In genomic region chr6:41694815-41695536, GRCh38 we compare ENCODE assay signal across 2 cellular contexts.
TF ChIP-seq lines count a peak whose summit lies in the region.

No MANE protein-coding gene starts in this region.

TF ChIP-seq in HCT116, 20 proteins besides CTCF, POLR2A, EP300 and RAD21:
- TF ChIP-seq, protein P1, sequence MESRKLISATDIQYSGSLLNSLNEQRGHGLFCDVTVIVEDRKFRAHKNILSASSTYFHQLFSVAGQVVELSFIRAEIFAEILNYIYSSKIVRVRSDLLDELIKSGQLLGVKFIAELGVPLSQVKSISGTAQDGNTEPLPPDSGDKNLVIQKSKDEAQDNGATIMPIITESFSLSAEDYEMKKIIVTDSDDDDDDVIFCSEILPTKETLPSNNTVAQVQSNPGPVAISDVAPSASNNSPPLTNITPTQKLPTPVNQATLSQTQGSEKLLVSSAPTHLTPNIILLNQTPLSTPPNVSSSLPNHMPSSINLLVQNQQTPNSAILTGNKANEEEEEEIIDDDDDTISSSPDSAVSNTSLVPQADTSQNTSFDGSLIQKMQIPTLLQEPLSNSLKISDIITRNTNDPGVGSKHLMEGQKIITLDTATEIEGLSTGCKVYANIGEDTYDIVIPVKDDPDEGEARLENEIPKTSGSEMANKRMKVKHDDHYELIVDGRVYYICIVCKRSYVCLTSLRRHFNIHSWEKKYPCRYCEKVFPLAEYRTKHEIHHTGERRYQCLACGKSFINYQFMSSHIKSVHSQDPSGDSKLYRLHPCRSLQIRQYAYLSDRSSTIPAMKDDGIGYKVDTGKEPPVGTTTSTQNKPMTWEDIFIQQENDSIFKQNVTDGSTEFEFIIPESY (IDR thresholded peaks at IDR 0.05; ENCODE audit: extremely low read depth, insufficient replicate concordance, low read length): no peak
- TF ChIP-seq FOSL1 (IDR thresholded peaks at IDR 0.05; ENCODE audit: low read depth) (no peak), ZNF274 (IDR thresholded peaks at IDR 0.05; ENCODE audit: low read depth, low read length) (no peak), CBX3 (IDR thresholded peaks at IDR 0.05; ENCODE audit: low read depth) (no peak), ZFX (IDR thresholded peaks at IDR 0.05) (no peak), EZH2phosphoT487 (IDR thresholded peaks at IDR 0.05; ENCODE audit: borderline replicate concordance) (no peak), JUND (IDR thresholded peaks at IDR 0.05) (no peak), SIN3A (IDR thresholded peaks at IDR 0.05; ENCODE audit: low read depth) (no peak)
- TF ChIP-seq, protein P2, sequence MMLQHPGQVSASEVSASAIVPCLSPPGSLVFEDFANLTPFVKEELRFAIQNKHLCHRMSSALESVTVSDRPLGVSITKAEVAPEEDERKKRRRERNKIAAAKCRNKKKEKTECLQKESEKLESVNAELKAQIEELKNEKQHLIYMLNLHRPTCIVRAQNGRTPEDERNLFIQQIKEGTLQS (IDR thresholded peaks at IDR 0.05): no peak

TF ChIP-seq in GM12878, 131 proteins besides CTCF, POLR2A, EP300 and RAD21:
- TF ChIP-seq ZNF592 (IDR thresholded peaks at IDR 0.05) (no peak), POLR2AphosphoS2 (IDR thresholded peaks at IDR 0.05; ENCODE audit: low read depth, low read length) (peak; percentile 29; the same call in 1 of the 2 replicates), CREM (IDR thresholded peaks at IDR 0.05; ENCODE audit: low read depth) (no peak), PKNOX1 (IDR thresholded peaks at IDR 0.05) (no peak)
